In the genomic region with DNA sequence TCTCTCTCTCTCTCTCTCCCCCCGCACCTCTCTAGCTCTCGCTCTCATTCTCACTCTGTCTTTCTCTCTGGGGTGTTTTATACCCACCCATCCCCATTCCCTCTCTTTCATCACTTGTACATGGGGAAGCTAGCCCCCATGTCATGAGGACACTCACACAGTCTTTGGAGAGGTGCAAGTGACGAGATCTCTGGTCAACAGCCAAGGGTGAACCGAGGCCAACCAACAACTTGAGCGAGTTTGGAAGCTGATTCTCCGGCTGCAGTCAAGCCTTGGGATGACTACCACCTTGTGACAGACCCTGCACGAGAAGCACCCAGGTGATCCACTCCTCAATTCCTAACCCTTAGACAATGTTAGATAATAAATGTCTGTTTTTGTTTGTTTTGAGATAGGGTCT, we compare ENCODE assay signal across 20 cellular contexts. TPM values are rescaled to one million over a fixed set of nuclear protein-coding genes. Genes with fewer than 3 reads are reported as not detected.
A peak's percentile ranks its signal among the peaks of the same experiment; 100 is the strongest.
DNase-seq lines count a peak whose midpoint lies in the region; ATAC-seq and TF ChIP-seq lines count a peak whose summit lies in the region.
"Had no signal": no experiment of that assay in that cellular context is flagged by ENCODE, and none has a peak within 500 bp of the region (broad histone marks: within the 10 kb centered on the region; RNA-seq: fewer than 3 reads in every experiment).

No MANE protein-coding gene starts in this region.

- no peak overlapping the region for H3K4me3 ChIP-seq in left ventricle myocardium inferior
- H3K4me3 ChIP-seq in GM23338 = no peak overlapping the region
- H3K4me3 ChIP-seq in mesenchymal stem cell (ENCODE audit: insufficient read depth in 1 of 2, low read depth in 1 of 2, low read length in 2 of 2) = no peak overlapping the region
- H3K4me3 ChIP-seq: A549; BLaER1 treated with 17β-estradiol and CSF1 and Interleukin-3, amounts not matched to agents 10 nM and 100 nM had no signal

- peak overlapping the region; percentile 31 for H3K27ac Mint-ChIP-seq in T-helper 1 cell treated with Interleukin-12 subunit alpha and Interleukin-12 subunit beta and Interleukin-4 antibody, amounts not matched to agents 30 μg/mL and 1 μg/mL, for 36 hours
- no peak overlapping the region for H3K27ac Mint-ChIP-seq in GM23338
- H3K27ac Mint-ChIP-seq: B cell; CD4-positive, alpha-beta T cell; CD8-positive, alpha-beta T cell had no signal

- H3K4me2 ChIP-seq in GM23338 = no peak overlapping the region
- no peak overlapping the region for H3K4me2 ChIP-seq in mesenchymal stem cell (ENCODE audit: low read length, poor library complexity, severe bottlenecking)
- H3K4me2 ChIP-seq: A549; BLaER1 treated with 17β-estradiol and CSF1 and Interleukin-3, amounts not matched to agents 10 nM and 100 nM had no signal

- H4K20me1 ChIP-seq in GM23338 (replicated peaks; ENCODE audit: insufficient read depth) = no peaks in the 10 kb centered on the region
- H4K20me1 ChIP-seq: BLaER1 treated with 17β-estradiol and CSF1 and Interleukin-3, amounts not matched to agents 10 nM and 100 nM had no signal

- H3K4ac ChIP-seq in mesenchymal stem cell (ENCODE audit: low read depth in 1 of 2, low read length in 2 of 2) = no peak overlapping the region

- peaks cover 4% of the 10 kb centered on the region for H3K36me3 Mint-ChIP-seq in T-helper 1 cell treated with Interleukin-12 subunit alpha and Interleukin-12 subunit beta and Interleukin-4 antibody, amounts not matched to agents 30 μg/mL and 1 μg/mL, for 36 hours (ENCODE audit: low read depth)
- no peaks in the 10 kb centered on the region for H3K36me3 Mint-ChIP-seq in GM23338 (ENCODE audit: low read depth)
- H3K36me3 Mint-ChIP-seq: CD8-positive, alpha-beta T cell had no signal

- H3K9me2 ChIP-seq in GM23338 (ENCODE audit: insufficient read depth) = no peaks in the 10 kb centered on the region; the same call in 1 of the 2 replicates

- no peaks in the 10 kb centered on the region for H3K79me2 ChIP-seq in GM23338 (replicated peaks; ENCODE audit: insufficient read depth)

- no peak overlapping the region for H4K91ac ChIP-seq in mesenchymal stem cell (ENCODE audit: low read length)

- H3K27me3 ChIP-seq in left ventricle myocardium inferior (ENCODE audit: low read depth) (no peaks in the 10 kb centered on the region), GM23338 (ENCODE audit: insufficient read depth) (no peaks in the 10 kb centered on the region), mesenchymal stem cell (ENCODE audit: control insufficient read depth in 1 of 2, insufficient read depth in 1 of 2, low read length in 2 of 2) (no peaks in the 10 kb centered on the region)
- H3K27me3 ChIP-seq: BLaER1 treated with 17β-estradiol and CSF1 and Interleukin-3, amounts not matched to agents 10 nM and 100 nM had no signal

- H3K27ac ChIP-seq in left ventricle myocardium inferior (replicated peaks) (no peak overlapping the region), GM23338 (ENCODE audit: low read depth) (no peak overlapping the region), mesenchymal stem cell (ENCODE audit: low read length, poor library complexity, severe bottlenecking) (no peak overlapping the region)
- H3K27ac ChIP-seq: 22Rv1; A549; BLaER1 treated with 17β-estradiol and CSF1 and Interleukin-3, amounts not matched to agents 10 nM and 100 nM; C4-2B had no signal

- H2BK120ac ChIP-seq in mesenchymal stem cell (ENCODE audit: low read depth, low read length) = no peak overlapping the region

- H3K18ac ChIP-seq in mesenchymal stem cell (ENCODE audit: low read depth in 1 of 2, low read length in 2 of 2) = no peak overlapping the region

- H3K9me3 ChIP-seq in left ventricle myocardium inferior (replicated peaks) (no peaks in the 10 kb centered on the region), mesenchymal stem cell (ENCODE audit: control insufficient read depth, low read length) (no peaks in the 10 kb centered on the region)
- H3K9me3 ChIP-seq: A549; BLaER1 treated with 17β-estradiol and CSF1 and Interleukin-3, amounts not matched to agents 10 nM and 100 nM; Caco-2 had no signal

- no peak overlapping the region for H2AK5ac ChIP-seq in mesenchymal stem cell (ENCODE audit: low read length, severe bottlenecking)

- H3K4me1 Mint-ChIP-seq in T-helper 1 cell treated with Interleukin-12 subunit alpha and Interleukin-12 subunit beta and Interleukin-4 antibody, amounts not matched to agents 30 μg/mL and 1 μg/mL, for 36 hours (ENCODE audit: low read depth) = peaks cover 8% of the 10 kb centered on the region
- H3K4me1 Mint-ChIP-seq in GM23338 = no peaks in the 10 kb centered on the region; the same call in 2 of the 3 replicates

- intact Hi-C loops in Right ventricle myocardium superior (cut with DNase I) (no loop called here), left ventricle myocardium inferior (cut with micrococcal nuclease) (no loop called here)

- H3K36me3 ChIP-seq in left ventricle myocardium inferior (no peaks in the 10 kb centered on the region), GM23338 (ENCODE audit: insufficient read depth) (no peaks in the 10 kb centered on the region), mesenchymal stem cell (ENCODE audit: control insufficient read depth in 1 of 2, insufficient read depth in 2 of 2, low read depth in 1 of 2, low read length in 2 of 2) (no peaks in the 10 kb centered on the region)
- H3K36me3 ChIP-seq: BLaER1 treated with 17β-estradiol and CSF1 and Interleukin-3, amounts not matched to agents 10 nM and 100 nM had no signal

- no peaks in the 10 kb centered on the region for H3F3A ChIP-seq in GM23338 (replicated peaks; ENCODE audit: low read depth)

- no peak overlapping the region for H3K4me3 Mint-ChIP-seq in T-helper 1 cell treated with Interleukin-12 subunit alpha and Interleukin-12 subunit beta and Interleukin-4 antibody, amounts not matched to agents 30 μg/mL and 1 μg/mL, for 36 hours
- no peak overlapping the region for H3K4me3 Mint-ChIP-seq in GM23338
- H3K4me3 Mint-ChIP-seq: B cell; CD4-positive, alpha-beta T cell; CD8-positive, alpha-beta T cell had no signal

- TF ChIP-seq CTCF in left ventricle myocardium inferior (IDR thresholded peaks at IDR 0.05; ENCODE audit: borderline replicate concordance) (no peak), GM23338 (conservative IDR thresholded peaks at IDR 0.05; ENCODE audit: low read depth in 2 of 2) (no peak), GM20000 (IDR thresholded peaks at IDR 0.05; ENCODE audit: extremely low read depth, missing control alignments) (no peak)

- H2BK15ac ChIP-seq in mesenchymal stem cell (ENCODE audit: low read depth, poor library complexity, severe bottlenecking) = no peak overlapping the region

- no peak overlapping the region for H2BK12ac ChIP-seq in mesenchymal stem cell (ENCODE audit: low read length in 2 of 2)

- no peak overlapping the region for H3K9ac ChIP-seq in mesenchymal stem cell (ENCODE audit: low read length)
- H3K9ac ChIP-seq: BLaER1 treated with 17β-estradiol and CSF1 and Interleukin-3, amounts not matched to agents 10 nM and 100 nM had no signal

- DNase-seq in T-helper 1 cell (no peak), Right ventricle myocardium superior (no peak), left ventricle myocardium inferior (no peak), GM23338 (ENCODE audit: low spot score) (no peak), mesenchymal stem cell (no peak), GM20000 (ENCODE audit: low spot score) (no peak), GM19238 (ENCODE audit: insufficient read length, low spot score) (no peak)
- DNase-seq: AML-193; Caco-2; Calu3; CD4-positive, alpha-beta T cell; CD8-positive, alpha-beta T cell; DMS79 treated with DMSO at 0.1 percent for 48 hours; GF-D8 had no signal

- no peak overlapping the region for H3K23ac ChIP-seq in mesenchymal stem cell (ENCODE audit: low read length in 2 of 2)

- H2BK5ac ChIP-seq in mesenchymal stem cell (ENCODE audit: low read depth, low read length, poor library complexity, severe bottlenecking) = no peak overlapping the region

- no peak overlapping the region for H4K8ac ChIP-seq in mesenchymal stem cell (ENCODE audit: low read length)

- H3K4me1 ChIP-seq in left ventricle myocardium inferior (peaks cover 8% of the 10 kb centered on the region), GM23338 (ENCODE audit: insufficient read depth) (no peaks in the 10 kb centered on the region), mesenchymal stem cell (ENCODE audit: control insufficient read depth, insufficient read depth, low read depth, low read length) (peaks cover 2% of the 10 kb centered on the region)
- H3K4me1 ChIP-seq: A549 had no signal

- H3K14ac ChIP-seq in mesenchymal stem cell (ENCODE audit: low read length in 2 of 2) = no peak overlapping the region

- no peaks in the 10 kb centered on the region for H3K27me3 Mint-ChIP-seq in T-helper 1 cell treated with Interleukin-12 subunit alpha and Interleukin-12 subunit beta and Interleukin-4 antibody, amounts not matched to agents 30 μg/mL and 1 μg/mL, for 36 hours (ENCODE audit: low read depth)
- peaks cover 3% of the 10 kb centered on the region for H3K27me3 Mint-ChIP-seq in GM23338 (ENCODE audit: insufficient read depth, low read depth, poor library complexity)
- H3K27me3 Mint-ChIP-seq: CD4-positive, alpha-beta T cell had no signal

- 94% methylated on average over 6 of the region's 7 CpGs for WGBS in mesenchymal stem cell

- peak; percentile 51 for ATAC-seq in Right ventricle myocardium superior (ENCODE audit: poor library complexity)
- ATAC-seq in GM23338 = no peak
- ATAC-seq: A549; CD8-positive, alpha-beta T cell had no signal

- no peaks in the 10 kb centered on the region for H3K9me3 Mint-ChIP-seq in T-helper 1 cell treated with Interleukin-12 subunit alpha and Interleukin-12 subunit beta and Interleukin-4 antibody, amounts not matched to agents 30 μg/mL and 1 μg/mL, for 36 hours
- H3K9me3 Mint-ChIP-seq in GM23338 = no peaks in the 10 kb centered on the region
- H3K9me3 Mint-ChIP-seq: CD4-positive, alpha-beta T cell; CD8-positive, alpha-beta T cell had no signal

- no peaks in the 10 kb centered on the region for H3K79me1 ChIP-seq in mesenchymal stem cell (replicated peaks; ENCODE audit: low read length, poor library complexity, severe bottlenecking)

- H2AFZ ChIP-seq in GM23338 = 0 out of 2 replicates have a peak overlapping the region, but pooled peaks have one; percentile 23
- peak overlapping the region; percentile 1 for H2AFZ ChIP-seq in mesenchymal stem cell (ENCODE audit: low read depth, low read length)

RNA-seq across cellular contexts. Expression of a gene that starts 10.1 kb away (rescaled TPM):
- 25.1 TPM for total RNA-seq in Right ventricle myocardium superior
- 25.3 TPM for total RNA-seq in left ventricle myocardium inferior
- 33.9 and 34.9 TPM in 2 replicates for total RNA-seq in GM23338 (2014; rRNA removed; shearing (Covaris generic))
- 11.1 and 11.6 TPM in 2 replicates for polyA plus RNA-seq in GM23338 (2016; fragmentation: Nextera tagmentation; extraction: Ambion mirVana)
- polyA plus RNA-seq in mesenchymal stem cell (2013, experiment 1 of 2) = 16.5 TPM
- polyA plus RNA-seq in mesenchymal stem cell (2013, experiment 2 of 2) = 18.2 TPM

RNA-seq across cellular contexts. Expression of a gene that starts 55.6 kb away (rescaled TPM):
- 120 TPM for total RNA-seq in Right ventricle myocardium superior
- 112 TPM for total RNA-seq in left ventricle myocardium inferior
- 13.0 and 15.8 TPM in 2 replicates for total RNA-seq in GM23338 (2014; rRNA removed; shearing (Covaris generic))
- polyA plus RNA-seq in GM23338 (2016; fragmentation: Nextera tagmentation; extraction: Ambion mirVana) = 5.1 and 5.2 TPM in 2 replicates
- 165 TPM for polyA plus RNA-seq in mesenchymal stem cell (2013, experiment 1 of 2)
- 168 TPM for polyA plus RNA-seq in mesenchymal stem cell (2013, experiment 2 of 2)
- total RNA-seq: CD4-positive, alpha-beta T cell; CD8-positive, alpha-beta T cell had no signal
